Comparison of ENCODE assay signal across 6 cellular contexts in genomic region chr9:89955626-89956025, GRCh38.
"Had no signal": no experiment of that assay in that cellular context is flagged by ENCODE, and none has a peak within 500 bp of the region (broad histone marks: within the 10 kb centered on the region; RNA-seq: fewer than 3 reads in every experiment).

No MANE protein-coding gene starts in this region.

- H3K4me3 ChIP-seq: GM23338 had no signal

- H3K4me2 ChIP-seq: GM23338 had no signal

- H3K27ac ChIP-seq: HL-60 had no signal

- DNase-seq: H9, HCEC 1CT, HFFc6, KG1 had no signal
